1 cellular context compared by ENCODE assay signal in the genomic region with DNA sequence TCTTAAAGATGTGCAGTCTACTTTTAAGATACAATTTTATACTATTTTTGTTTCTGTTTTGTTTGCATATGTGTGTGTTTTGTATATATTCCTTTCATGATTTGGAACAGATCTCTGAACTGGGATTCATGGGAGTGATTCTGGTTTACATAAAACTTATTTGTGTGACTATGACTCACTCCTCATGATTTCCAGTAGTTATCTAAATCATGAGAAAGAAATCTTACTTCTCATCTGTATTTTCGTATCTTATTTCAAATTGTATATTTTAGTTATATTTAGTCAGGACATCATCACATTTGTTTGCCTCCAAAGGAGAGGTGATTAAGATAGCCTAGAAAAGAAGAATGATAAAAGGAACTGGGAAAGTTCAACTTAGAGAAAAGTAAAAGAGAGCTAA.
TF ChIP-seq lines count a peak whose summit lies in the region.

No MANE protein-coding gene starts in this region.

TF ChIP-seq in HepG2, 621 proteins besides CTCF, POLR2A, EP300 and RAD21 (continued from another document):
- TF ChIP-seq, protein P1, sequence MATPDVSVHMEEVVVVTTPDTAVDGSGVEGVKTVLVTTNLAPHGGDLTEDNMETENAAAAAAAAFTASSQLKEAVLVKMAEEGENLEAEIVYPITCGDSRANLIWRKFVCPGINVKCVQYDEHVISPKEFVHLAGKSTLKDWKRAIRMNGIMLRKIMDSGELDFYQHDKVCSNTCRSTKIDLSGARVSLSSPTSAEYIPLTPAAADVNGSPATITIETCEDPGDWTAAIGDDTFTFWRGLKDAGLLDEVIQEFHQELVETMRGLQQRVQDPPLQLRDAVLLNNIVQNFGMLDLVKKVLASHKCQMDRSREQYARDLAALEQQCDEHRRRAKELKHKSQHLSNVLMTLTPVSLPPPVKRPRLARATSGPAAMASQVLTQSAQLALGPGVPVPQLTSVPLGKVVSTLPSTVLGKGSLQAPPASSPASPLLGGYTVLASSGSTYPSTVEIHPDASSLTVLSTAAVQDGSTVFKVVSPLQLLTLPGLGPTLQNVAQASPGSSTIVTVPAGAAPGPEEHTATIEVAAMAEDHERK (CRISPR knock-in tag; IDR thresholded peaks at IDR 0.05; ENCODE audit: low read depth) = no peak
- TF ChIP-seq GTF3A (CRISPR knock-in tag; conservative IDR thresholded peaks at IDR 0.05) (no peak), ZNF382 (CRISPR knock-in tag; IDR thresholded peaks at IDR 0.05; ENCODE audit: borderline replicate concordance) (no peak), MAF1 (CRISPR knock-in tag; IDR thresholded peaks at IDR 0.05; ENCODE audit: borderline replicate concordance) (no peak), ZNF652 (CRISPR knock-in tag; IDR thresholded peaks at IDR 0.05; ENCODE audit: borderline replicate concordance, low read depth) (no peak), FOXK1 (CRISPR knock-in tag; IDR thresholded peaks at IDR 0.05; ENCODE audit: borderline replicate concordance, low read depth) (no peak), PRPF4 (IDR thresholded peaks at IDR 0.05; ENCODE audit: low read depth, low read length, poor library complexity, severe bottlenecking) (no peak), SRY (CRISPR knock-in tag; IDR thresholded peaks at IDR 0.05) (no peak), ZNF10 (CRISPR knock-in tag; IDR thresholded peaks at IDR 0.05; ENCODE audit: borderline replicate concordance, low read depth) (no peak), ZNF414 (CRISPR knock-in tag; IDR thresholded peaks at IDR 0.05) (no peak)
TF ChIP-seq in HepG2: peak in this region for 0.
